ENCODE assay signal across 26 cellular contexts in the genomic region with DNA sequence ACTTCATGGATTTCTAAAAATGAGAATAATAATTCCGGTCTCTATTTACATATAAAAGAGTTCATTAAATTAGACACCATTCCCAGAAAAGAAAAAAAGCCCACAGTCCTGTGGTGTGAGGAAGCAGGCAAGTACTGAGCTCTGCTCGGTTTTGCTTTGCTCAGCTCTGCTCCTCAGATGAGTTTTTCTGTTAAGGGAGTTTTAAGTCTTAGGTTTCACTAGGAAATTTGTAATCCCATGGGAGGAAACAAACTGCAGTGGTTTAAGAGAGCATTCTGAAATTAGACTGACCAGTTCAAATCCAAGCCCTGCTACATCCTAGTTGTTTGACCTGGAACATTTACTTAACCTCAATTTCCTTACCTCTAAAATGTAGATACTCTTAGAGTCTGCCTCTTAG.
"Had no signal": no experiment of that assay in that cellular context is flagged by ENCODE, and none has a peak within 500 bp of the region (broad histone marks: within the 10 kb centered on the region; RNA-seq: fewer than 3 reads in every experiment).

No MANE protein-coding gene starts in this region.

- H3K4me3 Mint-ChIP-seq: activated CD4-positive, alpha-beta memory T cell treated with anti-CD3 and anti-CD28 coated beads for 36 hours; activated T-helper 1 cell treated with anti-CD3 and anti-CD28 coated beads, Interleukin-12 subunit alpha, Interleukin-12 subunit beta, Interleukin-2, Interleukin-4 antibody, amounts not matched to agents 30 ng/mL and 10 ng/mL and 1 ng/mL, durations not matched to agents 14 hours and 24 hours and 36 hours; mesothelial cell of epicardium; naive thymus-derived CD8-positive, alpha-beta T cell; neural progenitor cell; T-helper 2 cell treated with Interferon-gamma antibody and Interleukin-4, amounts not matched to agents 5 μg/mL and 100 μg/mL, for 36 hours had no signal

- DNase-seq: activated CD4-positive, alpha-beta memory T cell treated with anti-CD3 and anti-CD28 coated beads for 36 hours; activated CD4-positive, alpha-beta T cell treated with anti-CD3 and anti-CD28 coated beads for 48 hours; activated CD4-positive, CD25-positive, alpha-beta regulatory T cell; activated CD8-positive, alpha-beta memory T cell treated with anti-CD3 and anti-CD28 coated beads, Interleukin-2, amount 50 U/mL, for 4 hours; activated effector memory CD4-positive, alpha-beta T cell treated with anti-CD3 and anti-CD28 coated beads, Interleukin-2, amount 50 U/mL, for 16 hours; activated naive CD4-positive, alpha-beta T cell treated with anti-CD3 and anti-CD28 coated beads, Interleukin-2, amount 50 U/mL, for 16 hours; activated T-cell treated with anti-CD3 and anti-CD28 coated beads, Interleukin-2, amount 50 U/mL, for 1 hour; amygdala; central memory CD4-positive, alpha-beta T cell; effector memory CD4-positive, alpha-beta T cell; foreskin keratinocyte; heart left ventricle; hypothalamus; naive thymus-derived CD8-positive, alpha-beta T cell; occipital lobe; stimulated activated CD4-positive, alpha-beta T cell treated with anti-CD3 and anti-CD28 coated beads, Interleukin-12 subunit alpha, Interleukin-12 subunit beta, amount 100 ng/mL, for 4 hours; stimulated activated CD4-positive, alpha-beta T cell treated with anti-CD3 and anti-CD28 coated beads, Interleukin-4, amount 100 ng/mL, for 1 hour; stimulated activated naive CD8-positive, alpha-beta T cell treated with anti-CD3 and anti-CD28 coated beads, Interleukin-15, Interleukin-2, amounts not matched to agents 100 U/mL and 50 U/mL, for 24 hours; T-helper 1 cell; trophoblast cell had no signal

- H3K36me3 Mint-ChIP-seq: activated CD4-positive, alpha-beta memory T cell treated with anti-CD3 and anti-CD28 coated beads for 36 hours; naive thymus-derived CD8-positive, alpha-beta T cell; neural progenitor cell had no signal

- H3K4me1 Mint-ChIP-seq: mesothelial cell of epicardium; naive thymus-derived CD8-positive, alpha-beta T cell had no signal

- H3K27me3 Mint-ChIP-seq: activated CD4-positive, alpha-beta memory T cell treated with anti-CD3 and anti-CD28 coated beads for 36 hours had no signal

- H3K9me3 Mint-ChIP-seq: activated CD4-positive, alpha-beta memory T cell treated with anti-CD3 and anti-CD28 coated beads for 36 hours; activated T-helper 1 cell treated with anti-CD3 and anti-CD28 coated beads, Interleukin-12 subunit alpha, Interleukin-12 subunit beta, Interleukin-2, Interleukin-4 antibody, amounts not matched to agents 30 ng/mL and 10 ng/mL and 1 ng/mL, durations not matched to agents 14 hours and 24 hours and 36 hours; neural progenitor cell had no signal

- H3K4me3 ChIP-seq: heart left ventricle, neural progenitor cell, right atrium auricular region, thoracic aorta had no signal

- ATAC-seq: foreskin keratinocyte; naive thymus-derived CD8-positive, alpha-beta T cell; stimulated activated naive CD8-positive, alpha-beta T cell treated with anti-CD3 and anti-CD28 coated beads, Interleukin-15, Interleukin-2, amounts not matched to agents 100 U/mL and 50 U/mL, for 24 hours had no signal

- H3K27ac Mint-ChIP-seq: activated CD4-positive, alpha-beta memory T cell treated with anti-CD3 and anti-CD28 coated beads for 36 hours; activated T-helper 1 cell treated with anti-CD3 and anti-CD28 coated beads, Interleukin-12 subunit alpha, Interleukin-12 subunit beta, Interleukin-2, Interleukin-4 antibody, amounts not matched to agents 30 ng/mL and 10 ng/mL and 1 ng/mL, durations not matched to agents 14 hours and 24 hours and 36 hours; mesothelial cell of epicardium; naive thymus-derived CD8-positive, alpha-beta T cell; neural progenitor cell; T-helper 2 cell treated with Interferon-gamma antibody and Interleukin-4, amounts not matched to agents 5 μg/mL and 100 μg/mL, for 36 hours had no signal
